ENCODE assay signal across 1 cellular context in genomic region chr21:41678016-41678935, GRCh38.
TF ChIP-seq lines count a peak whose summit lies in the region.

No MANE protein-coding gene starts in this region.

TF ChIP-seq in HepG2, 621 proteins besides CTCF, POLR2A, EP300 and RAD21 (continued from another document and continues in another):
- TF ChIP-seq ZNF276 (CRISPR knock-in tag; IDR thresholded peaks at IDR 0.05; ENCODE audit: low read depth) (no peak), MAFG (CRISPR knock-in tag; IDR thresholded peaks at IDR 0.05) (no peak), ZNF646 (CRISPR knock-in tag; IDR thresholded peaks at IDR 0.05) (no peak; the same call in 1 of the 2 replicates), GLI4 (CRISPR knock-in tag; IDR thresholded peaks at IDR 0.05; ENCODE audit: borderline replicate concordance) (no peak), ZNF317 (CRISPR knock-in tag; IDR thresholded peaks at IDR 0.05) (no peak), ZNF850 (CRISPR knock-in tag; conservative IDR thresholded peaks at IDR 0.05) (no peak), DMAP1 (CRISPR knock-in tag; IDR thresholded peaks at IDR 0.05) (0 out of 2 replicates have a peak, but pooled peaks have one; percentile 30), ZNF883 (CRISPR knock-in tag; IDR thresholded peaks at IDR 0.05; ENCODE audit: not compliant biosample characterization) (no peak), RXRA (CRISPR knock-in tag; IDR thresholded peaks at IDR 0.05) (peak; percentile 64), ARID2 (CRISPR knock-in tag; IDR thresholded peaks at IDR 0.05; ENCODE audit: borderline replicate concordance) (no peak), HNF1B (CRISPR knock-in tag; IDR thresholded peaks at IDR 0.05) (no peak), HMGA1 (CRISPR knock-in tag; conservative IDR thresholded peaks at IDR 0.05) (no peak), ZNF343 (CRISPR knock-in tag; IDR thresholded peaks at IDR 0.05) (no peak), ZNF326 (CRISPR knock-in tag; IDR thresholded peaks at IDR 0.05; ENCODE audit: borderline replicate concordance) (no peak), ZNF484 (CRISPR knock-in tag; IDR thresholded peaks at IDR 0.05; ENCODE audit: borderline replicate concordance, low read depth) (no peak), FOSL2 (CRISPR knock-in tag; IDR thresholded peaks at IDR 0.05) (peak; percentile 76), ZFP90 (CRISPR knock-in tag; IDR thresholded peaks at IDR 0.05; ENCODE audit: borderline replicate concordance) (no peak), ZNF382 (CRISPR knock-in tag; IDR thresholded peaks at IDR 0.05; ENCODE audit: borderline replicate concordance) (no peak), SKI (IDR thresholded peaks at IDR 0.05; ENCODE audit: partially characterized antibody) (peak; percentile 51), TAF15 (IDR thresholded peaks at IDR 0.05; ENCODE audit: low read depth, low read length, poor library complexity, severe bottlenecking) (no peak), MEF2D (CRISPR knock-in tag; IDR thresholded peaks at IDR 0.05) (0 out of 2 replicates have a peak, but pooled peaks have one; percentile 23), GMEB2 (CRISPR knock-in tag; IDR thresholded peaks at IDR 0.05; ENCODE audit: low read depth) (no peak), ZBTB25 (CRISPR knock-in tag; IDR thresholded peaks at IDR 0.05) (no peak), ZNF784 (CRISPR knock-in tag; IDR thresholded peaks at IDR 0.05; ENCODE audit: borderline replicate concordance) (no peak), XBP1 (CRISPR knock-in tag; IDR thresholded peaks at IDR 0.05) (no peak), SMAD3 (CRISPR knock-in tag; IDR thresholded peaks at IDR 0.05) (no peak), ZNF766 (CRISPR knock-in tag; IDR thresholded peaks at IDR 0.05; ENCODE audit: borderline replicate concordance) (no peak), ZC3H4 (CRISPR knock-in tag; IDR thresholded peaks at IDR 0.05; ENCODE audit: borderline replicate concordance) (no peak), FIP1L1 (IDR thresholded peaks at IDR 0.05; ENCODE audit: borderline replicate concordance, insufficient read depth, low read depth, low read length) (no peak), MTA1 (CRISPR knock-in tag; IDR thresholded peaks at IDR 0.05; ENCODE audit: borderline replicate concordance) (no peak), JUNB (CRISPR knock-in tag; IDR thresholded peaks at IDR 0.05; ENCODE audit: borderline replicate concordance) (no peak), MTERF4 (CRISPR knock-in tag; IDR thresholded peaks at IDR 0.05) (no peak), FOXA3 (CRISPR knock-in tag; IDR thresholded peaks at IDR 0.05) (no peak), ZNF501 (CRISPR knock-in tag; IDR thresholded peaks at IDR 0.05) (no peak), RXRB (CRISPR knock-in tag; IDR thresholded peaks at IDR 0.05; ENCODE audit: borderline replicate concordance) (peak; percentile 68), SRF (IDR thresholded peaks at IDR 0.05; ENCODE audit: low read depth, low read length) (no peak), PTBP1 (IDR thresholded peaks at IDR 0.05; ENCODE audit: low read depth, low read length, poor library complexity, severe bottlenecking) (no peak), ZNF512B (CRISPR knock-in tag; IDR thresholded peaks at IDR 0.05; ENCODE audit: borderline replicate concordance) (no peak), ZNF362 (CRISPR knock-in tag; IDR thresholded peaks at IDR 0.05; ENCODE audit: borderline replicate concordance) (no peak), FOXK2 (IDR thresholded peaks at IDR 0.05) (no peak), EEA1 (CRISPR knock-in tag; IDR thresholded peaks at IDR 0.05; ENCODE audit: borderline replicate concordance) (peak; percentile 26; the same call in 1 of the 2 replicates), GTF3A (CRISPR knock-in tag; conservative IDR thresholded peaks at IDR 0.05) (no peak), PPARG (CRISPR knock-in tag; conservative IDR thresholded peaks at IDR 0.05) (no peak)
